Comparison of ENCODE assay signal across 1 cellular context in genomic region chr17:46184696-46185095, GRCh38.
TF ChIP-seq lines count a peak whose summit lies in the region.

No MANE protein-coding gene starts in this region.

TF ChIP-seq in HepG2, 621 proteins besides CTCF, POLR2A, EP300 and RAD21 (continued from another document):
- peak; percentile 80 for TF ChIP-seq ZBTB33 (CRISPR knock-in tag; IDR thresholded peaks at IDR 0.05)
- TF ChIP-seq ZBTB49 (CRISPR knock-in tag; IDR thresholded peaks at IDR 0.05; ENCODE audit: borderline replicate concordance): no peak
- TF ChIP-seq ETV5 (CRISPR knock-in tag; IDR thresholded peaks at IDR 0.05; ENCODE audit: borderline replicate concordance): no peak
- TF ChIP-seq CCDC6 (CRISPR knock-in tag; IDR thresholded peaks at IDR 0.05): no peak
- TF ChIP-seq ZNF460 (CRISPR knock-in tag; IDR thresholded peaks at IDR 0.05; ENCODE audit: borderline replicate concordance): peak; percentile 31; the same call in 1 of the 2 replicates
- TF ChIP-seq SRSF1 (optimal IDR thresholded peaks at IDR 0.05; ENCODE audit: low read depth, low read length): no peak
- TF ChIP-seq MXD4 (CRISPR knock-in tag; IDR thresholded peaks at IDR 0.05): no peak
- TF ChIP-seq CENPX (CRISPR knock-in tag; IDR thresholded peaks at IDR 0.05): no peak
- no peak for TF ChIP-seq GTF2F1 (IDR thresholded peaks at IDR 0.05; ENCODE audit: low read length)
- no peak for TF ChIP-seq BRD4 (CRISPR knock-in tag; IDR thresholded peaks at IDR 0.05)
- TF ChIP-seq E2F2 (CRISPR knock-in tag; IDR thresholded peaks at IDR 0.05; ENCODE audit: borderline replicate concordance): no peak
- peak; percentile 60 for TF ChIP-seq ZNF770 (CRISPR knock-in tag; IDR thresholded peaks at IDR 0.05)
- TF ChIP-seq ZNF264 (CRISPR knock-in tag; IDR thresholded peaks at IDR 0.05): no peak
- TF ChIP-seq ZEB1 (IDR thresholded peaks at IDR 0.05; ENCODE audit: insufficient replicate concordance, low read depth): no peak
- peak; percentile 71 for TF ChIP-seq ZNF362 (CRISPR knock-in tag; IDR thresholded peaks at IDR 0.05; ENCODE audit: borderline replicate concordance)
- peak; percentile 27; the same call in 1 of the 2 replicates for TF ChIP-seq ZBTB4 (CRISPR knock-in tag; IDR thresholded peaks at IDR 0.05; ENCODE audit: borderline replicate concordance)
- TF ChIP-seq XBP1 (CRISPR knock-in tag; IDR thresholded peaks at IDR 0.05): no peak
- no peak for TF ChIP-seq ARNT (IDR thresholded peaks at IDR 0.05)
- 0 out of 2 replicates have a peak, but pooled peaks have one; percentile 40 for TF ChIP-seq ZNF543 (CRISPR knock-in tag; IDR thresholded peaks at IDR 0.05)
- no peak for TF ChIP-seq KLF15 (CRISPR knock-in tag; IDR thresholded peaks at IDR 0.05; ENCODE audit: borderline replicate concordance)
- TF ChIP-seq SIN3B (IDR thresholded peaks at IDR 0.05; ENCODE audit: low read length): no peak
- TF ChIP-seq NBN (conservative IDR thresholded peaks at IDR 0.05): no peak
- TF ChIP-seq ZNF639 (CRISPR knock-in tag; conservative IDR thresholded peaks at IDR 0.05): no peak
- no peak for TF ChIP-seq MBD4 (IDR thresholded peaks at IDR 0.05; ENCODE audit: borderline replicate concordance, low read length)
TF ChIP-seq in HepG2: peak in this region for 6.
